ENCODE assay signal across 19 cellular contexts in the genomic region with DNA sequence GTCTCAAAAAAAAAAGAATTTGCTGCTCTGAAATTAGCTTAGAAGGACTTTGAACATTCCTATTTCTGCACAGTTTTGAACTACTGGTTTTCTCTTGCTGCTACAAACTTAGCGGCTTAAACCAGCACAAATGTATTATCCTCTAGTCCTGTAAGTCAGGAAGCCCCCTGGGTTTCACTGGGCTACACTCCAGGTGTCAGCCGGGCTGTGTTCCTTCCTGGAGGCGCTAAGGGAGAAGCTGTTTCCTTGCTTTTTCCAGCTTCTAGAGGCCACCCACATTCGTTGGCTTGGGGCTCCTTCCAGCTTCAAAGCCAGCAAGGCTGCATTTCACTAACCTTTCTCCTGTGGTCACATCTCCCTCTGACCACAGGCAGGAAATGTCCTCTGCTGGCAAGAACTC.
DNase-seq lines count a peak whose midpoint lies in the region; ATAC-seq and TF ChIP-seq lines count a peak whose summit lies in the region.
"Had no signal": no experiment of that assay in that cellular context is flagged by ENCODE, and none has a peak within 500 bp of the region (broad histone marks: within the 10 kb centered on the region; RNA-seq: fewer than 3 reads in every experiment).

No MANE protein-coding gene starts in this region.

- H3K79me2 ChIP-seq in neural progenitor cell (ENCODE audit: low read depth): no peaks in the 10 kb centered on the region

- H3K9me3 ChIP-seq in right atrium auricular region (no peaks in the 10 kb centered on the region), neural progenitor cell (ENCODE audit: low read depth) (no peaks in the 10 kb centered on the region)
- H3K9me3 ChIP-seq: BLaER1 treated with 17β-estradiol and CSF1 and Interleukin-3, amounts not matched to agents 10 nM and 100 nM had no signal

- H3K4me2 ChIP-seq in neural progenitor cell: no peak overlapping the region
- H3K4me2 ChIP-seq: BLaER1 treated with 17β-estradiol and CSF1 and Interleukin-3, amounts not matched to agents 10 nM and 100 nM had no signal

- H3K27ac ChIP-seq in right atrium auricular region (no peak overlapping the region), neural progenitor cell (no peak overlapping the region)
- H3K27ac ChIP-seq: BLaER1 treated with 17β-estradiol and CSF1 and Interleukin-3, amounts not matched to agents 10 nM and 100 nM; HL-60 had no signal

- H3K4me1 ChIP-seq in right atrium auricular region: peaks cover 0 to 15% of the 10 kb centered on the region in 2 donors
- H3K4me1 ChIP-seq in neural progenitor cell: peaks cover 9% of the 10 kb centered on the region
- H3K4me1 ChIP-seq: BLaER1 treated with 17β-estradiol and CSF1 and Interleukin-3, amounts not matched to agents 10 nM and 100 nM had no signal

- no peak overlapping the region for H2AFZ ChIP-seq in neural progenitor cell (replicated peaks)

- intact Hi-C loops in Right ventricle myocardium superior (cut with DNase I): loop anchor here (2.0 to 10.0 kb wide), 2 partner anchors 323 to 585 kb away; a partner anchor contains a TSS
- intact Hi-C loops in left ventricle myocardium superior (cut with micrococcal nuclease): no loop called here

- peaks cover 6% of the 10 kb centered on the region for H3K27me3 Mint-ChIP-seq in neural progenitor cell (ENCODE audit: insufficient read depth, low read depth)
- H3K27me3 Mint-ChIP-seq: CD8-positive, alpha-beta memory T cell had no signal

- H3K27me3 ChIP-seq in right atrium auricular region (no peaks in the 10 kb centered on the region), neural progenitor cell (no peaks in the 10 kb centered on the region)
- H3K27me3 ChIP-seq: BLaER1 treated with 17β-estradiol and CSF1 and Interleukin-3, amounts not matched to agents 10 nM and 100 nM had no signal

- H4K20me1 ChIP-seq in neural progenitor cell (ENCODE audit: low read depth): no peaks in the 10 kb centered on the region
- H4K20me1 ChIP-seq: BLaER1 treated with 17β-estradiol and CSF1 and Interleukin-3, amounts not matched to agents 10 nM and 100 nM had no signal

- H3K27ac Mint-ChIP-seq in neural progenitor cell: no peak overlapping the region
- H3K27ac Mint-ChIP-seq: H9 had no signal

- peaks cover 8% of the 10 kb centered on the region for H3K4me1 Mint-ChIP-seq in neural progenitor cell
- H3K4me1 Mint-ChIP-seq: CD8-positive, alpha-beta memory T cell had no signal

- peaks cover 4% of the 10 kb centered on the region for H3K36me3 Mint-ChIP-seq in neural progenitor cell

- H3K4me3 ChIP-seq in right atrium auricular region (no peak overlapping the region), neural progenitor cell (no peak overlapping the region)
- H3K4me3 ChIP-seq: BLaER1 treated with 17β-estradiol and CSF1 and Interleukin-3, amounts not matched to agents 10 nM and 100 nM had no signal

- TF ChIP-seq CTCF in right atrium auricular region (IDR thresholded peaks at IDR 0.05): no peak
- no peak for TF ChIP-seq CTCF in neural progenitor cell (IDR thresholded peaks at IDR 0.05)

- no peaks in the 10 kb centered on the region for H3F3A ChIP-seq in neural progenitor cell (ENCODE audit: low read depth)

- H3K9me3 Mint-ChIP-seq in neural progenitor cell: no peaks in the 10 kb centered on the region
- H3K9me3 Mint-ChIP-seq: CD8-positive, alpha-beta memory T cell had no signal

- DNase-seq in Right ventricle myocardium superior (peak; percentile 67), right atrium auricular region (ENCODE audit: low spot score) (no peak), SW480 (ENCODE audit: low spot score) (peak; percentile 14), left ventricle myocardium superior (peak; percentile 58), DMS114 treated with DMSO at 0.1 percent for 48 hours (lab: John Stamatoyannopoulos, UW; ENCODE audit: unreplicated experiment) (no peak), neural progenitor cell (ENCODE audit: low spot score) (no peak)
- DNase-seq: CD8-positive, alpha-beta memory T cell; H9; IMR-90; NCI-H1417 treated with DMSO at 0.1 percent for 48 hours; NCI-H187 treated with DMSO at 0.1 percent for 48 hours; NCI-H2227 treated with DMSO at 0.1 percent for 48 hours; NCI-H524 treated with DMSO at 0.1 percent for 48 hours; SHP77 treated with DMSO at 0.1 percent for 48 hours had no signal

- no peak overlapping the region for H3K9ac ChIP-seq in neural progenitor cell
- H3K9ac ChIP-seq: BLaER1 treated with 17β-estradiol and CSF1 and Interleukin-3, amounts not matched to agents 10 nM and 100 nM had no signal

- H3K4me3 Mint-ChIP-seq in neural progenitor cell: no peak overlapping the region
- H3K4me3 Mint-ChIP-seq: CD8-positive, alpha-beta memory T cell; H9 had no signal

- H3K36me3 ChIP-seq in right atrium auricular region (no peaks in the 10 kb centered on the region), neural progenitor cell (no peaks in the 10 kb centered on the region)

- no peak for ATAC-seq in Right ventricle myocardium superior (ENCODE audit: poor library complexity)
- ATAC-seq in left ventricle myocardium superior: peak; percentile 61
- no peak for ATAC-seq in HG03045 (IDR thresholded peaks at IDR 0.05; ENCODE audit: unreplicated experiment)
- ATAC-seq: Panc1, SK-N-SH treated with all-trans-retinoic acid at 6 μM for 48 hours had no signal

Comparison
In these comparisons a context has a peak if more than half of its experiments do, and no peak if none do; other contexts are left out.
1. DNase-seq: peak in Right ventricle myocardium superior (single experiment), SW480 (single experiment) and left ventricle myocardium superior (single experiment); none in right atrium auricular region (single experiment), DMS114 treated with DMSO at 0.1 percent for 48 hours (single experiment) and neural progenitor cell (single experiment).